Comparison of ENCODE assay signal across 13 cellular contexts in genomic region chr9:14437336-14438231, GRCh38.
DNase-seq lines count a peak whose midpoint lies in the region; ATAC-seq and TF ChIP-seq lines count a peak whose summit lies in the region.
"Had no signal": no experiment of that assay in that cellular context is flagged by ENCODE, and none has a peak within 500 bp of the region (broad histone marks: within the 10 kb centered on the region; RNA-seq: fewer than 3 reads in every experiment).

No MANE protein-coding gene starts in this region.

- H3K36me3 ChIP-seq in GM23338 (ENCODE audit: insufficient read depth) (no peaks in the 10 kb centered on the region), neural progenitor cell (no peaks in the 10 kb centered on the region)

- no peak overlapping the region for H3K4me3 ChIP-seq in GM23338
- no peak overlapping the region for H3K4me3 ChIP-seq in neural progenitor cell
- H3K4me3 ChIP-seq: psoas muscle had no signal

- no peak overlapping the region for H3K4me2 ChIP-seq in GM23338
- no peak overlapping the region for H3K4me2 ChIP-seq in neural progenitor cell

- H3K4me1 ChIP-seq in GM23338 (ENCODE audit: insufficient read depth) (no peaks in the 10 kb centered on the region), neural progenitor cell (no peaks in the 10 kb centered on the region)

- H2AFZ ChIP-seq in GM23338 (peak overlapping the region; percentile 81; the same call in 1 of the 2 replicates), neural progenitor cell (replicated peaks) (peak overlapping the region; percentile 31)

- H3K79me2 ChIP-seq in GM23338 (replicated peaks; ENCODE audit: insufficient read depth), result no peaks in the 10 kb centered on the region
- no peaks in the 10 kb centered on the region for H3K79me2 ChIP-seq in neural progenitor cell (ENCODE audit: low read depth)

- no peak overlapping the region for H3K27ac Mint-ChIP-seq in GM23338
- H3K27ac Mint-ChIP-seq in brain, result peak overlapping the region; percentile 74 to 96 (median 93)
- no peak overlapping the region for H3K27ac Mint-ChIP-seq in neural progenitor cell
- H3K27ac Mint-ChIP-seq: activated CD8-positive, alpha-beta T cell treated with anti-CD3 and anti-CD28 coated beads for 36 hours; type B pancreatic cell had no signal

- H4K20me1 ChIP-seq in GM23338 (replicated peaks; ENCODE audit: insufficient read depth) (no peaks in the 10 kb centered on the region), neural progenitor cell (ENCODE audit: low read depth) (no peaks in the 10 kb centered on the region)

- no peak overlapping the region for H3K27ac ChIP-seq in GM23338 (ENCODE audit: low read depth)
- H3K27ac ChIP-seq in neural progenitor cell, result no peak overlapping the region
- H3K27ac ChIP-seq: epithelial cell of prostate, psoas muscle had no signal

- H3K27me3 Mint-ChIP-seq in GM23338 (ENCODE audit: insufficient read depth, low read depth, poor library complexity) (no peaks in the 10 kb centered on the region), brain (no peaks in the 10 kb centered on the region), neural progenitor cell (ENCODE audit: insufficient read depth, low read depth) (no peaks in the 10 kb centered on the region)

- H3K36me3 Mint-ChIP-seq in GM23338 (ENCODE audit: low read depth) (no peaks in the 10 kb centered on the region), brain (no peaks in the 10 kb centered on the region), neural progenitor cell (no peaks in the 10 kb centered on the region)
- H3K36me3 Mint-ChIP-seq: type B pancreatic cell had no signal

- DNase-seq in GM23338 (ENCODE audit: low spot score) (no peak), NCI-H2171 treated with DMSO at 0.1 percent for 48 hours (lab: John Stamatoyannopoulos, UW) (peak; percentile 79), neural progenitor cell (ENCODE audit: low spot score) (no peak), hepatic stellate cell (ENCODE audit: low spot score) (no peak), germinal center (ENCODE audit: low spot score) (no peak), HPDE6-E6E7 (ENCODE audit: extremely low spot score) (no peak)
- DNase-seq in activated CD8-positive, alpha-beta memory T cell treated with anti-CD3 and anti-CD28 coated beads for 24 hours, result no peak
- DNase-seq: activated CD8-positive, alpha-beta T cell treated with anti-CD3 and anti-CD28 coated beads for 36 hours; DND-41; psoas muscle had no signal

- no peaks in the 10 kb centered on the region for H3K27me3 ChIP-seq in GM23338 (ENCODE audit: insufficient read depth)
- no peaks in the 10 kb centered on the region for H3K27me3 ChIP-seq in neural progenitor cell

- no peaks in the 10 kb centered on the region for H3F3A ChIP-seq in GM23338 (replicated peaks; ENCODE audit: low read depth)
- H3F3A ChIP-seq in neural progenitor cell (ENCODE audit: low read depth), result no peaks in the 10 kb centered on the region

- H3K9ac ChIP-seq in neural progenitor cell, result no peak overlapping the region

- TF ChIP-seq CTCF in GM23338 (conservative IDR thresholded peaks at IDR 0.05; ENCODE audit: low read depth in 2 of 2), result no peak
- TF ChIP-seq CTCF in brain (conservative IDR thresholded peaks at IDR 0.05), result no peak
- no peak for TF ChIP-seq CTCF in neural progenitor cell (IDR thresholded peaks at IDR 0.05)

- no peaks in the 10 kb centered on the region for H3K9me2 ChIP-seq in GM23338 (ENCODE audit: insufficient read depth)

- no peaks in the 10 kb centered on the region for H3K9me3 ChIP-seq in neural progenitor cell (ENCODE audit: low read depth)
- H3K9me3 ChIP-seq: psoas muscle had no signal

- H3K9me3 Mint-ChIP-seq in GM23338, result no peaks in the 10 kb centered on the region
- peaks cover 0 to 4% (median 0%) of the 10 kb centered on the region in 5 experiments for H3K9me3 Mint-ChIP-seq in brain
- H3K9me3 Mint-ChIP-seq in neural progenitor cell, result no peaks in the 10 kb centered on the region
- H3K9me3 Mint-ChIP-seq: activated CD8-positive, alpha-beta T cell treated with anti-CD3 and anti-CD28 coated beads for 36 hours had no signal

- no peak for ATAC-seq in GM23338
- ATAC-seq: activated CD8-positive, alpha-beta T cell treated with anti-CD3 and anti-CD28 coated beads for 36 hours; psoas muscle had no signal

- H3K4me1 Mint-ChIP-seq in GM23338 (peaks cover 9% of the 10 kb centered on the region), brain (peaks cover 72% of the 10 kb centered on the region), neural progenitor cell (peaks cover 18% of the 10 kb centered on the region)

- H3K4me3 Mint-ChIP-seq in GM23338 (no peak overlapping the region), brain (peak overlapping the region; percentile 0 to 69 (median 63)), neural progenitor cell (no peak overlapping the region)
- H3K4me3 Mint-ChIP-seq: activated CD8-positive, alpha-beta T cell treated with anti-CD3 and anti-CD28 coated beads for 36 hours; type B pancreatic cell had no signal

TF ChIP-seq in GM23338, 12 proteins besides CTCF, POLR2A, EP300 and RAD21 (continues in another document):
- TF ChIP-seq STAT1 (IDR thresholded peaks at IDR 0.05; ENCODE audit: unreplicated experiment), result no peak
- TF ChIP-seq EZH2phosphoT487 (IDR thresholded peaks at IDR 0.05; ENCODE audit: unreplicated experiment), result no peak
- TF ChIP-seq ETS1 (IDR thresholded peaks at IDR 0.05), result no peak
- no peak for TF ChIP-seq EZH2 (IDR thresholded peaks at IDR 0.05; ENCODE audit: low read depth, unreplicated experiment)
- no peak for TF ChIP-seq ZNF331 (CRISPR knock-in tag; IDR thresholded peaks at IDR 0.05; ENCODE audit: low read depth)
- TF ChIP-seq JUNB (IDR thresholded peaks at IDR 0.05; ENCODE audit: unreplicated experiment), result no peak
- TF ChIP-seq, protein P1, sequence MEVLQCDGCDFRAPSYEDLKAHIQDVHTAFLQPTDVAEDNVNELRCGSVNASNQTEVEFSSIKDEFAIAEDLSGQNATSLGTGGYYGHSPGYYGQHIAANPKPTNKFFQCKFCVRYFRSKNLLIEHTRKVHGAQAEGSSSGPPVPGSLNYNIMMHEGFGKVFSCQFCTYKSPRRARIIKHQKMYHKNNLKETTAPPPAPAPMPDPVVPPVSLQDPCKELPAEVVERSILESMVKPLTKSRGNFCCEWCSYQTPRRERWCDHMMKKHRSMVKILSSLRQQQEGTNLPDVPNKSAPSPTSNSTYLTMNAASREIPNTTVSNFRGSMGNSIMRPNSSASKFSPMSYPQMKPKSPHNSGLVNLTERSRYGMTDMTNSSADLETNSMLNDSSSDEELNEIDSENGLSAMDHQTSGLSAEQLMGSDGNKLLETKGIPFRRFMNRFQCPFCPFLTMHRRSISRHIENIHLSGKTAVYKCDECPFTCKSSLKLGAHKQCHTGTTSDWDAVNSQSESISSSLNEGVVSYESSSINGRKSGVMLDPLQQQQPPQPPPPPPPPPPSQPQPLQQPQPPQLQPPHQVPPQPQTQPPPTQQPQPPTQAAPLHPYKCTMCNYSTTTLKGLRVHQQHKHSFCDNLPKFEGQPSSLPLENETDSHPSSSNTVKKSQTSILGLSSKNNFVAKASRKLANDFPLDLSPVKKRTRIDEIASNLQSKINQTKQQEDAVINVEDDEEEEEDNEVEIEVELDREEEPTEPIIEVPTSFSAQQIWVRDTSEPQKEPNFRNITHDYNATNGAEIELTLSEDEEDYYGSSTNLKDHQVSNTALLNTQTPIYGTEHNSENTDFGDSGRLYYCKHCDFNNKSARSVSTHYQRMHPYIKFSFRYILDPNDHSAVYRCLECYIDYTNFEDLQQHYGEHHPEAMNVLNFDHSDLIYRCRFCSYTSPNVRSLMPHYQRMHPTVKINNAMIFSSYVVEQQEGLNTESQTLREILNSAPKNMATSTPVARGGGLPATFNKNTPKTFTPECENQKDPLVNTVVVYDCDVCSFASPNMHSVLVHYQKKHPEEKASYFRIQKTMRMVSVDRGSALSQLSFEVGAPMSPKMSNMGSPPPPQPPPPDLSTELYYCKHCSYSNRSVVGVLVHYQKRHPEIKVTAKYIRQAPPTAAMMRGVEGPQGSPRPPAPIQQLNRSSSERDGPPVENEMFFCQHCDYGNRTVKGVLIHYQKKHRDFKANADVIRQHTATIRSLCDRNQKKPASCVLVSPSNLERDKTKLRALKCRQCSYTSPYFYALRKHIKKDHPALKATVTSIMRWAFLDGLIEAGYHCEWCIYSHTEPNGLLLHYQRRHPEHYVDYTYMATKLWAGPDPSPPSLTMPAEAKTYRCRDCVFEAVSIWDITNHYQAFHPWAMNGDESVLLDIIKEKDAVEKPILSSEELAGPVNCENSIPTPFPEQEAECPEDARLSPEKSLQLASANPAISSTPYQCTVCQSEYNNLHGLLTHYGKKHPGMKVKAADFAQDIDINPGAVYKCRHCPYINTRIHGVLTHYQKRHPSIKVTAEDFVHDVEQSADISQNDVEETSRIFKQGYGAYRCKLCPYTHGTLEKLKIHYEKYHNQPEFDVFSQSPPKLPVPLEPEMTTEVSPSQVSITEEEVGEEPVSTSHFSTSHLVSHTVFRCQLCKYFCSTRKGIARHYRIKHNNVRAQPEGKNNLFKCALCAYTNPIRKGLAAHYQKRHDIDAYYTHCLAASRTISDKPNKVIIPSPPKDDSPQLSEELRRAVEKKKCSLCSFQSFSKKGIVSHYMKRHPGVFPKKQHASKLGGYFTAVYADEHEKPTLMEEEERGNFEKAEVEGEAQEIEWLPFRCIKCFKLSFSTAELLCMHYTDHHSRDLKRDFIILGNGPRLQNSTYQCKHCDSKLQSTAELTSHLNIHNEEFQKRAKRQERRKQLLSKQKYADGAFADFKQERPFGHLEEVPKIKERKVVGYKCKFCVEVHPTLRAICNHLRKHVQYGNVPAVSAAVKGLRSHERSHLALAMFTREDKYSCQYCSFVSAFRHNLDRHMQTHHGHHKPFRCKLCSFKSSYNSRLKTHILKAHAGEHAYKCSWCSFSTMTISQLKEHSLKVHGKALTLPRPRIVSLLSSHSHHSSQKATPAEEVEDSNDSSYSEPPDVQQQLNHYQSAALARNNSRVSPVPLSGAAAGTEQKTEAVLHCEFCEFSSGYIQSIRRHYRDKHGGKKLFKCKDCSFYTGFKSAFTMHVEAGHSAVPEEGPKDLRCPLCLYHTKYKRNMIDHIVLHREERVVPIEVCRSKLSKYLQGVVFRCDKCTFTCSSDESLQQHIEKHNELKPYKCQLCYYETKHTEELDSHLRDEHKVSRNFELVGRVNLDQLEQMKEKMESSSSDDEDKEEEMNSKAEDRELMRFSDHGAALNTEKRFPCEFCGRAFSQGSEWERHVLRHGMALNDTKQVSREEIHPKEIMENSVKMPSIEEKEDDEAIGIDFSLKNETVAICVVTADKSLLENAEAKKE (CRISPR knock-in tag; IDR thresholded peaks at IDR 0.05), result no peak

Comparison
In these comparisons a context has a peak if more than half of its experiments do, and no peak if none do; other contexts are left out.
1. H3K27ac Mint-ChIP-seq: peak in brain (5 of 5); none in GM23338 (single experiment) and neural progenitor cell (single experiment).
2. H3K4me3 Mint-ChIP-seq: peak in brain (5 of 5); none in GM23338 (single experiment) and neural progenitor cell (single experiment).